ENCODE assay signal across 8 cellular contexts in genomic region chr9:93450817-93451761, GRCh38. TPM values are rescaled to one million over a fixed set of nuclear protein-coding genes. Genes with fewer than 3 reads are reported as not detected.
DNase-seq lines count a peak whose midpoint lies in the region; ATAC-seq, FAIRE-seq and TF ChIP-seq lines count a peak whose summit lies in the region.

Gene FAM120A, plus strand, starts transcription at chr9:93451685. Its CDS starts 231 bp downstream, at chr9:93451916.

- H3K9ac ChIP-seq in fibroblast of lung (ENCODE audit: insufficient read depth, low read length), result peak within 1 kb of the TSS; percentile 84

- DNase-seq in DMS 273 (lab: John Stamatoyannopoulos, UW; ENCODE audit: unreplicated experiment), result peak; percentile 91
- peak; percentile 56 for DNase-seq in HuH-7 (ENCODE audit: low spot score)
- DNase-seq in RCC 7860 (ENCODE audit: low spot score), result peak; percentile 49
- peak; percentile 69 to 73 for DNase-seq in fibroblast of lung (ENCODE audit: low read depth in 2 of 2)
- peak; percentile 55 to 85 (median 65) for DNase-seq in naive thymus-derived CD4-positive, alpha-beta T cell
- peak; percentile 52 to 74 (median 70) for DNase-seq in stimulated activated naive CD4-positive, alpha-beta T cell (lab: John Stamatoyannopoulos, UW)

- no peaks in the 10 kb centered on the region for H3K9me3 Mint-ChIP-seq in activated T-helper 17 cell treated with anti-CD3 and anti-CD28 coated beads, Interleukin-2, amount 50 U/mL, for 72 hours
- H3K9me3 Mint-ChIP-seq in naive thymus-derived CD4-positive, alpha-beta T cell, result no peaks in the 10 kb centered on the region

- peak within 1 kb of the TSS; percentile 94 for H3K4me3 Mint-ChIP-seq in activated T-helper 17 cell treated with anti-CD3 and anti-CD28 coated beads, Interleukin-2, amount 50 U/mL, for 72 hours
- peak within 1 kb of the TSS; percentile 92 to 100 (median 95) for H3K4me3 Mint-ChIP-seq in naive thymus-derived CD4-positive, alpha-beta T cell

- POLR2A ChIA-PET in naive thymus-derived CD4-positive, alpha-beta T cell (lab: Charles Lee), result interaction anchor here (1.0 to 1.4 kb wide), 4 partner anchors 115 to 781 kb away, joined by 3 to 4 read pairs (median 4); partner anchors contain the start of gene IPPK

- peak within 1 kb of the TSS; percentile 93 for H3K4me2 ChIP-seq in fibroblast of lung (ENCODE audit: extremely low read depth, insufficient read depth, low read length)

- peaks cover 54% of the 10 kb centered on the region for H3K79me2 ChIP-seq in fibroblast of lung (ENCODE audit: control insufficient read depth, insufficient read depth, low read length)

- peak within 1 kb of the TSS; percentile 86 for H3K27ac ChIP-seq in fibroblast of lung (ENCODE audit: insufficient read depth, low read length)
- H3K27ac ChIP-seq in naive thymus-derived CD4-positive, alpha-beta T cell (ENCODE audit: low read depth, low read length), result peak within 1 kb of the TSS; percentile 97

- peak within 1 kb of the TSS; percentile 85 for H2AFZ ChIP-seq in fibroblast of lung (ENCODE audit: low read length)

- peaks cover 8% of the 10 kb centered on the region for H3K36me3 ChIP-seq in fibroblast of lung (ENCODE audit: control insufficient read depth, insufficient read depth, low read length)
- H3K36me3 ChIP-seq in naive thymus-derived CD4-positive, alpha-beta T cell (ENCODE audit: control insufficient read depth in 2 of 3, insufficient read depth in 3 of 3, low read length in 3 of 3), result peaks cover 8 to 26% (median 11%) of the 10 kb centered on the region in 3 experiments

- peak; percentile 50 for ATAC-seq in GM21515 (IDR thresholded peaks at IDR 0.05; ENCODE audit: unreplicated experiment)
- peak; percentile 78 for ATAC-seq in activated T-helper 17 cell treated with anti-CD3 and anti-CD28 coated beads, Interleukin-2, amount 50 U/mL, for 72 hours (replicated peaks)
- peak; percentile 84 for ATAC-seq in naive thymus-derived CD4-positive, alpha-beta T cell

- H3K4me3 ChIP-seq in fibroblast of lung (replicated peaks in 1 of 4; ENCODE audit: control extremely low read depth in 1 of 4, insufficient read depth in 1 of 4, low read depth in 3 of 4, low read length in 4 of 4), result peak within 1 kb of the TSS; percentile 92 to 97 (median 94)
- H3K4me3 ChIP-seq in naive thymus-derived CD4-positive, alpha-beta T cell (ENCODE audit: low read length), result peak within 1 kb of the TSS; percentile 95

- H3K27ac Mint-ChIP-seq in activated T-helper 17 cell treated with anti-CD3 and anti-CD28 coated beads, Interleukin-2, amount 50 U/mL, for 72 hours, result peak within 1 kb of the TSS; percentile 94
- H3K27ac Mint-ChIP-seq in naive thymus-derived CD4-positive, alpha-beta T cell, result peak within 1 kb of the TSS; percentile 83 to 98 (median 94)

- H3K36me3 Mint-ChIP-seq in activated T-helper 17 cell treated with anti-CD3 and anti-CD28 coated beads, Interleukin-2, amount 50 U/mL, for 72 hours (ENCODE audit: low read depth), result peaks cover 79% of the 10 kb centered on the region
- H3K36me3 Mint-ChIP-seq in naive thymus-derived CD4-positive, alpha-beta T cell, result peaks cover 3 to 28% (median 16%) of the 10 kb centered on the region in 5 donors

- no peaks in the 10 kb centered on the region for H3K27me3 Mint-ChIP-seq in activated T-helper 17 cell treated with anti-CD3 and anti-CD28 coated beads, Interleukin-2, amount 50 U/mL, for 72 hours
- no peaks in the 10 kb centered on the region for H3K27me3 Mint-ChIP-seq in naive thymus-derived CD4-positive, alpha-beta T cell

- H3K27me3 ChIP-seq in fibroblast of lung (ENCODE audit: control insufficient read depth, insufficient read depth, low read length), result no peaks in the 10 kb centered on the region
- H3K27me3 ChIP-seq in naive thymus-derived CD4-positive, alpha-beta T cell (ENCODE audit: control insufficient read depth in 2 of 2, insufficient read depth in 2 of 2, low read length in 2 of 2), result no peaks in the 10 kb centered on the region

- no peak for FAIRE-seq in RCC 7860 (lab: Jason Lieb, UNC)

- intact Hi-C loops in naive thymus-derived CD4-positive, alpha-beta T cell (cut with micrococcal nuclease), result loop anchor here (1.0 to 10.0 kb wide), 8 partner anchors 316 to 1159 kb away; partner anchors contain the start of genes NINJ1 (in 2 of the 2), CARD19 (in 1 of the 2), IARS1 (in 1 of the 2) and ZNF484 (in 1 of the 2)

- H3K4me1 ChIP-seq in fibroblast of lung (ENCODE audit: control insufficient read depth, extremely low read depth, insufficient read depth, low read length), result peaks cover 8% of the 10 kb centered on the region
- H3K4me1 ChIP-seq in naive thymus-derived CD4-positive, alpha-beta T cell (ENCODE audit: control insufficient read depth in 2 of 2, insufficient read depth in 2 of 2, low read length in 2 of 2), result peaks cover 31 to 33% of the 10 kb centered on the region in 2 donors

- H4K20me1 ChIP-seq in fibroblast of lung (ENCODE audit: control insufficient read depth, extremely low read depth, insufficient read depth, low read length), result no peaks in the 10 kb centered on the region

- no peaks in the 10 kb centered on the region for H3K9me3 ChIP-seq in fibroblast of lung (ENCODE audit: control insufficient read depth, insufficient read depth, low read depth, low read length)
- H3K9me3 ChIP-seq in naive thymus-derived CD4-positive, alpha-beta T cell (ENCODE audit: control insufficient read depth in 2 of 3, low read length in 3 of 3), result no peaks in the 10 kb centered on the region

- peaks cover 16% of the 10 kb centered on the region for H3K4me1 Mint-ChIP-seq in activated T-helper 17 cell treated with anti-CD3 and anti-CD28 coated beads, Interleukin-2, amount 50 U/mL, for 72 hours
- H3K4me1 Mint-ChIP-seq in naive thymus-derived CD4-positive, alpha-beta T cell, result peaks cover 23 to 54% (median 46%) of the 10 kb centered on the region in 7 donors

- CTCF ChIA-PET in naive thymus-derived CD4-positive, alpha-beta T cell (lab: Charles Lee), result no interaction called here

- TF ChIP-seq CTCF in fibroblast of lung (conservative IDR thresholded peaks at IDR 0.05 in 1 of 2, IDR thresholded peaks at IDR 0.05 in 1 of 2; ENCODE audit: low read depth in 1 of 2, low read length in 2 of 2), result no peak

RNA-seq across cellular contexts. Expression of gene FAM120A, which starts in this region (rescaled TPM):
- total RNA-seq in activated T-helper 17 cell treated with anti-CD3 and anti-CD28 coated beads, Interleukin-2, amount 50 U/mL, for 72 hours, result 100 to 1,000 TPM in 1 of 2 donors, 10 to 100 TPM in 1; 87.1 to 151 TPM
- 93.0 and 136 TPM in 2 replicates for total RNA-seq in fibroblast of lung
- polyA plus RNA-seq in fibroblast of lung, result 85.8 and 92.9 TPM in 2 replicates
- 97.8 and 100 TPM in 2 replicates for polyA plus RNA-seq in fibroblast of lung (2012)
- 193 and 214 TPM in 2 replicates for polyA minus RNA-seq in fibroblast of lung (ENCODE audit: low replicate concordance)
- 100 to 1,000 TPM in 1 of 5 experiments, 10 to 100 TPM in 4; 62.8 to 136 (median 81.2) TPM for total RNA-seq in naive thymus-derived CD4-positive, alpha-beta T cell
- polyA plus RNA-seq in naive thymus-derived CD4-positive, alpha-beta T cell, result 1 to 10 TPM; 9.0 to 9.5 TPM

Comparison
In these comparisons a context has a peak if more than half of its experiments do, and no peak if none do; other contexts are left out.
1. Peak in every context shown above with its lines: DNase-seq, ATAC-seq, H3K4me3 ChIP-seq and H3K27ac ChIP-seq.